Comparison of ENCODE assay signal across 16 cellular contexts in the genomic region with DNA sequence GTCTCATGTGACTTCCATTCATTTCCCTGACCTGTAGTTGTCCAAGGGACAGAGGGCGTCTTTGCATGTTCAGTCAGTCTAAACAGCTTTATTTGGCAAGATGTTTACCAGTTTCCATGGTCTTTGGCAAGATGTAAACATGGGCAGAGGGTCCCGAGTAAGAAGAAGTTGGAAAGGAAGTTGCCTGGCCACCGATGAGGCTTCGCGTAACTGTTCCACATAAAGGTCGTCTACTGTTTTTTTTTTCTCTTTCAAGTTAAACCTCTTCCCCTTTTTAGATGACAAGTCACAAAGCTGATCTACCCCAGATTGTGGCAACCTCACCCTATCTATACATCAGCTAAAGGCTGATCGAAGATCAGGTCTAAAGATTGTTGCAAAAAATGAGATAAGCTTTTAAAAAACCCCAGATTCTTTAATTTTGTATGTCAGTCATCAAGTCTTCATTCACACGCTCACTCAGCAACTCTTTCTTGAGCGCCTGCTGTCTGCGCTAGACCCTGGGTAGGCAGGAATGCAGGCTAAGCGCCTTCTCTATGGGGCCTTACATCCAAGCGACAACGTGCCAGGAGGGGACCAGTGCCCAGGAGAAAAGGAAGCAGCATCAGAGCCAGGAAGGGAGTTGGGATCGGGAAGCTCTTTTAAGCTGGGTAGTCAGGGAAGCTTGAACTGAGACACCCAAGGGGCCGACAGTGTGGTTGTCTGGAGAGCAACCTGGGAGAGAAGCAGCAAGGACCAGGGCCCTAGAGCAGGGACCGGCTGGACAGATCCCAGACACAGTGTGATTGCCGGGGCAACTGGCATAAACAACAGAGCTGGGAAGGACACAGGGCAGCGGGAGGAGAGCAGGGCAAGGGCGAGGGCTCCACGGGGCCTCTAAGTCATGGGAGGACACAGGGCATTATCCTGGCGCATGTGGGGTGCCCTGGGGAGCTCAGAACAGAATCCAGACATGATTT. TPM values are rescaled to one million over a fixed set of nuclear protein-coding genes. Genes with fewer than 3 reads are reported as not detected.
DNase-seq lines count a peak whose midpoint lies in the region; ATAC-seq and TF ChIP-seq lines count a peak whose summit lies in the region.
"Had no signal": no experiment of that assay in that cellular context is flagged by ENCODE, and none has a peak within 500 bp of the region (broad histone marks: within the 10 kb centered on the region; RNA-seq: fewer than 3 reads in every experiment).

No MANE protein-coding gene starts in this region.

- peaks cover 6% of the 10 kb centered on the region for H3K9me3 Mint-ChIP-seq in activated CD8-positive, alpha-beta memory T cell treated with anti-CD3 and anti-CD28 coated beads, Interleukin-2, amount 10 ng/mL, durations not matched to agents 7 days and 5 days (ENCODE audit: low read depth)

- peaks cover 57% of the 10 kb centered on the region for H3K4me1 Mint-ChIP-seq in activated CD8-positive, alpha-beta memory T cell treated with anti-CD3 and anti-CD28 coated beads, Interleukin-2, amount 10 ng/mL, durations not matched to agents 7 days and 5 days

- H3K27me3 Mint-ChIP-seq in activated CD8-positive, alpha-beta memory T cell treated with anti-CD3 and anti-CD28 coated beads, Interleukin-2, amount 10 ng/mL, durations not matched to agents 7 days and 5 days, result no peaks in the 10 kb centered on the region

- peaks cover 24 to 73% (median 68%) of the 10 kb centered on the region in 6 donors for H3K4me1 ChIP-seq in spleen
- H3K4me1 ChIP-seq in prostate gland (replicated peaks), result no peaks in the 10 kb centered on the region
- H3K4me1 ChIP-seq: gastrocnemius medialis, uterus had no signal

- H3K36me3 Mint-ChIP-seq in activated CD8-positive, alpha-beta memory T cell treated with anti-CD3 and anti-CD28 coated beads, Interleukin-2, amount 10 ng/mL, durations not matched to agents 7 days and 5 days, result peaks cover 15% of the 10 kb centered on the region

- peak overlapping the region; percentile 61 for H3K27ac Mint-ChIP-seq in activated CD8-positive, alpha-beta memory T cell treated with anti-CD3 and anti-CD28 coated beads, Interleukin-2, amount 10 ng/mL, durations not matched to agents 7 days and 5 days

- H3K27me3 ChIP-seq in spleen (replicated peaks in 1 of 7) (no peaks in the 10 kb centered on the region), prostate gland (replicated peaks; ENCODE audit: insufficient read depth) (no peaks in the 10 kb centered on the region)
- H3K27me3 ChIP-seq: gastrocnemius medialis, uterus had no signal

- WGBS in spleen, 5 donors, result 49 to 62% (median 57%) methylated on average over 21 of the region's 21 CpGs
- WGBS in prostate gland, result 78% methylated on average over 21 of the region's 21 CpGs

- no peak for TF ChIP-seq POLR2A in spleen (IDR thresholded peaks at IDR 0.05)
- TF ChIP-seq POLR2A in prostate gland (IDR thresholded peaks at IDR 0.05), result no peak

- H3K4me3 ChIP-seq in spleen, result peak overlapping the region in 1 of 8 donors; percentile 65
- H3K4me3 ChIP-seq in prostate gland, result no peak overlapping the region
- H3K4me3 ChIP-seq: gastrocnemius medialis, lung, uterus had no signal

- no peak for ATAC-seq in activated CD8-positive, alpha-beta memory T cell treated with anti-CD3 and anti-CD28 coated beads, Interleukin-2, amount 10 ng/mL, durations not matched to agents 7 days and 5 days
- no peak for ATAC-seq in GM18870 (IDR thresholded peaks at IDR 0.05; ENCODE audit: unreplicated experiment)
- ATAC-seq: gastrocnemius medialis had no signal

- intact Hi-C loops in spleen (cut with DNase I; ENCODE audit: low total_unique reads), result no loop called here
- intact Hi-C loops in prostate gland (cut with DNase I), result no loop called here

- H3K36me3 ChIP-seq in spleen (no peaks in the 10 kb centered on the region), prostate gland (no peaks in the 10 kb centered on the region)
- H3K36me3 ChIP-seq: gastrocnemius medialis, uterus had no signal

- CTCF ChIA-PET in activated CD8-positive, alpha-beta memory T cell treated with anti-CD3 and anti-CD28 coated beads, Interleukin-2, amount 10 ng/mL, durations not matched to agents 7 days and 5 days (lab: Charles Lee), result interaction anchor here (2.7 kb wide), 1 partner anchor 48 kb away, joined by 8 read pairs; no protein-coding TSS in a partner anchor

- H3K9me3 ChIP-seq in spleen, result peaks cover 0 to 23% (median 17%) of the 10 kb centered on the region in 8 donors
- H3K9me3 ChIP-seq in prostate gland, result no peaks in the 10 kb centered on the region
- H3K9me3 ChIP-seq: gastrocnemius medialis had no signal

- TF ChIP-seq CTCF in spleen (IDR thresholded peaks at IDR 0.05 in 8 of 11, conservative IDR thresholded peaks at IDR 0.05 in 3 of 11) (no peak), prostate gland (IDR thresholded peaks at IDR 0.05) (no peak)

- H3K27ac ChIP-seq in spleen (peak overlapping the region; percentile 58 to 93 (median 88)), prostate gland (no peak overlapping the region)
- H3K27ac ChIP-seq: gastrocnemius medialis, uterus had no signal

- no peak for DNase-seq in activated CD8-positive, alpha-beta memory T cell treated with anti-CD3 and anti-CD28 coated beads, Interleukin-2, amount 10 ng/mL, durations not matched to agents 7 days and 5 days
- no peak for DNase-seq in activated CD8-positive, alpha-beta memory T cell treated with anti-CD3 and anti-CD28 coated beads, Interleukin-2, amount 50 U/mL, for 48 hours
- DNase-seq in NOMO-1 treated with dmso at 0.1 percent for 144 hours (lab: John Stamatoyannopoulos, UW; ENCODE audit: unreplicated experiment) (peak; percentile 60), spleen (peak; percentile 80), NCI-H1694 treated with DMSO at 0.1 percent for 48 hours (lab: John Stamatoyannopoulos, UW) (no peak), prostate gland (ENCODE audit: low spot score) (no peak)
- peak; percentile 79 for DNase-seq in central memory CD4-positive, alpha-beta T cell
- DNase-seq: activated effector memory CD4-positive, alpha-beta T cell treated with anti-CD3 and anti-CD28 coated beads, Interleukin-2, amount 50 U/mL, for 16 hours; dermis blood vessel endothelial cell; gastrocnemius medialis; H9; NCI-H2227 treated with DMSO at 0.1 percent for 48 hours; uterus had no signal

- peak overlapping the region; percentile 67 for H3K4me3 Mint-ChIP-seq in activated CD8-positive, alpha-beta memory T cell treated with anti-CD3 and anti-CD28 coated beads, Interleukin-2, amount 10 ng/mL, durations not matched to agents 7 days and 5 days
- H3K4me3 Mint-ChIP-seq: H9 had no signal

RNA-seq across cellular contexts. Expression of a gene that starts 31.5 kb away (rescaled TPM):
- 1 to 10 TPM; 8.7 to 9.1 TPM for total RNA-seq in activated CD8-positive, alpha-beta memory T cell treated with anti-CD3 and anti-CD28 coated beads, Interleukin-2, amount 10 ng/mL, durations not matched to agents 7 days and 5 days
- total RNA-seq in spleen (10 to 100 TPM; 15.5 to 37.0 (median 19.5) TPM), prostate gland (not detected)
- polyA plus RNA-seq in spleen, result 10 to 100 TPM; 16.1 to 26.9 (median 22.7) TPM
- total RNA-seq: dermis blood vessel endothelial cell, gastrocnemius medialis, H9, renal cortical epithelial cell, uterus had no signal

Comparison
In these comparisons a context has a peak if more than half of its experiments do, and no peak if none do; other contexts are left out.
1. DNase-seq: peak in NOMO-1 treated with dmso at 0.1 percent for 144 hours (single experiment), central memory CD4-positive, alpha-beta T cell (single experiment) and spleen (single experiment); none in activated CD8-positive, alpha-beta memory T cell treated with anti-CD3 and anti-CD28 coated beads, Interleukin-2, amount 10 ng/mL, durations not matched to agents 7 days and 5 days (single experiment), activated CD8-positive, alpha-beta memory T cell treated with anti-CD3 and anti-CD28 coated beads, Interleukin-2, amount 50 U/mL, for 48 hours (single experiment), NCI-H1694 treated with DMSO at 0.1 percent for 48 hours (single experiment) and prostate gland (single experiment).
2. H3K27ac ChIP-seq: peak in spleen (8 of 8); none in prostate gland (0 of 2).
3. RNA of a gene that starts 31.5 kb away (total RNA-seq): 15.5 to 37.0 TPM in spleen and 8.7 to 9.1 TPM in activated CD8-positive, alpha-beta memory T cell treated with anti-CD3 and anti-CD28 coated beads, Interleukin-2, amount 10 ng/mL, durations not matched to agents 7 days and 5 days; not detected in prostate gland; every median in the first group is over 4 times any median in the second.